Comparison of ENCODE assay signal across 8 cellular contexts in genomic region chr6:43093361-43094289, GRCh38. TPM values are rescaled to one million over a fixed set of nuclear protein-coding genes. Genes with fewer than 3 reads are reported as not detected.
A peak's percentile ranks its signal among the peaks of the same experiment; 100 is the strongest.
DNase-seq lines count a peak whose midpoint lies in the region; ATAC-seq, FAIRE-seq and TF ChIP-seq lines count a peak whose summit lies in the region.

No MANE protein-coding gene starts in this region.

- H3K9ac ChIP-seq in adipocyte (ENCODE audit: low read length), result peak overlapping the region; percentile 81

- H3K36me3 ChIP-seq in adipocyte (ENCODE audit: control insufficient read depth, insufficient read depth, low read length, severe bottlenecking), result no peaks in the 10 kb centered on the region
- H3K36me3 ChIP-seq in hepatocyte (replicated peaks; ENCODE audit: insufficient read depth, low read depth), result no peaks in the 10 kb centered on the region
- H3K36me3 ChIP-seq in small intestine (ENCODE audit: control insufficient read depth in 2 of 2, insufficient read depth in 2 of 2, low read length in 2 of 2), result no peaks in the 10 kb centered on the region

- H3K27ac ChIP-seq in hepatocyte (no peak overlapping the region), small intestine (ENCODE audit: low read depth in 1 of 2, low read length in 1 of 2) (peak overlapping the region in 1 of 2 donors; percentile 77)

- H3K4me1 ChIP-seq in adipocyte (ENCODE audit: control insufficient read depth, insufficient read depth, low read length) (peaks cover 35% of the 10 kb centered on the region), hepatocyte (ENCODE audit: insufficient read depth) (peaks cover 63% of the 10 kb centered on the region), small intestine (ENCODE audit: control insufficient read depth in 2 of 2, insufficient read depth in 1 of 2, low read depth in 1 of 2, low read length in 1 of 2) (no peaks in the 10 kb centered on the region)

- peak overlapping the region; percentile 80 for H3K4me3 ChIP-seq in adipocyte (ENCODE audit: low read length)
- H3K4me3 ChIP-seq in hepatocyte, result no peak overlapping the region
- peak overlapping the region in 1 of 2 donors; percentile 26 for H3K4me3 ChIP-seq in small intestine (ENCODE audit: low read depth in 1 of 2, low read length in 2 of 2)

- 76% methylated on average over 9 of the region's 9 CpGs for WGBS in hepatocyte (ENCODE audit: low lambda C conversion rate, missing lambda C conversion rate)
- 23 to 48% (median 35%) methylated on average over 9 of the region's 9 CpGs for WGBS in small intestine, 3 donors

- no peaks in the 10 kb centered on the region for H3K27me3 ChIP-seq in adipocyte (replicated peaks; ENCODE audit: control insufficient read depth, insufficient read depth, low read length)
- no peaks in the 10 kb centered on the region for H3K27me3 ChIP-seq in hepatocyte
- no peaks in the 10 kb centered on the region for H3K27me3 ChIP-seq in small intestine (ENCODE audit: control insufficient read depth in 2 of 2, insufficient read depth in 2 of 2, low read length in 2 of 2)

- ATAC-seq in GM19023 (IDR thresholded peaks at IDR 0.05; ENCODE audit: unreplicated experiment), result no peak

- no peak for TF ChIP-seq CTCF in hepatocyte (IDR thresholded peaks at IDR 0.05; ENCODE audit: poor library complexity)

- H3K9me3 ChIP-seq in adipocyte (ENCODE audit: control insufficient read depth, low read length) (no peaks in the 10 kb centered on the region), hepatocyte (ENCODE audit: low read depth) (no peaks in the 10 kb centered on the region), small intestine (ENCODE audit: control insufficient read depth, low read depth) (no peaks in the 10 kb centered on the region)

- H3K9me2 ChIP-seq in hepatocyte (replicated peaks; ENCODE audit: insufficient read depth), result no peaks in the 10 kb centered on the region

- no peak overlapping the region for H2AFZ ChIP-seq in hepatocyte

- TF ChIP-seq POLR2A in H54 (IDR thresholded peaks at IDR 0.05; ENCODE audit: low read depth, low read length), result no peak

- peak overlapping the region; percentile 69 for H3K4me2 ChIP-seq in hepatocyte

- peaks cover 8% of the 10 kb centered on the region for H4K20me1 ChIP-seq in hepatocyte (ENCODE audit: insufficient read depth, poor library complexity, severe bottlenecking)

- H3K79me2 ChIP-seq in hepatocyte, result peaks cover 92% of the 10 kb centered on the region

- FAIRE-seq in H54 (lab: Jason Lieb, UNC) (peak; percentile 77), small intestine (lab: Jason Lieb, UNC) (no peak)

- DNase-seq in H54 (ENCODE audit: insufficient read length, low spot score) (peak; percentile 51), adipocyte (ENCODE audit: low read depth) (peak; percentile 70), hepatocyte (ENCODE audit: low spot score) (no peak), small intestine (peak; percentile 82), SKM-1 treated with dmso at 0.1 percent for 144 hours (lab: John Stamatoyannopoulos, UW; ENCODE audit: unreplicated experiment) (no peak), DMS53 treated with DMSO at 0.1 percent for 48 hours (lab: John Stamatoyannopoulos, UW; ENCODE audit: unreplicated experiment) (no peak)
- no peak for DNase-seq in activated CD4-positive, alpha-beta T cell treated with anti-CD3 and anti-CD28 coated beads, Interleukin-2, amount 50 U/mL, for 1 hour

RNA-seq across cellular contexts. Expression of gene PTK7, which starts 17.5 kb away (rescaled TPM):
- 108 and 127 TPM in 2 replicates for total RNA-seq in hepatocyte
- polyA plus RNA-seq in hepatocyte (159 and 162 TPM in 2 replicates), small intestine (10 to 100 TPM in 1 of 3 donors, 1 to 10 TPM in 2; 1.1 to 12.5 (median 1.4) TPM)

RNA-seq across cellular contexts. Expression of gene KLC4, which starts 34.2 kb away (rescaled TPM):
- 73.4 and 73.5 TPM in 2 replicates for total RNA-seq in hepatocyte
- polyA plus RNA-seq in hepatocyte, result 67.5 and 68.9 TPM in 2 replicates
- 100 to 1,000 TPM in 2 of 3 donors, 10 to 100 TPM in 1; 36.3 to 333 (median 227) TPM for polyA plus RNA-seq in small intestine

RNA-seq across cellular contexts. Expression of gene MRPL2, which starts 34.4 kb away (rescaled TPM):
- 24.7 and 28.8 TPM in 2 replicates for total RNA-seq in hepatocyte
- polyA plus RNA-seq in hepatocyte, result 68.4 and 81.8 TPM in 2 replicates
- 100 to 1,000 TPM in 2 of 3 donors, 10 to 100 TPM in 1; 69.5 to 127 (median 112) TPM for polyA plus RNA-seq in small intestine

RNA-seq across cellular contexts. Expression of gene CUL7, which starts 40.0 kb away (rescaled TPM):
- total RNA-seq in hepatocyte, result 46.1 and 58.2 TPM in 2 replicates
- 39.2 and 46.4 TPM in 2 replicates for polyA plus RNA-seq in hepatocyte
- polyA plus RNA-seq in small intestine, result 1 to 10 TPM; 5.7 to 6.7 (median 6.7) TPM

Comparison
In these comparisons a context has a peak if more than half of its experiments do, and no peak if none do; other contexts are left out.
1. DNase-seq: peak in H54 (single experiment), adipocyte (single experiment) and small intestine (single experiment); none in hepatocyte (single experiment), activated CD4-positive, alpha-beta T cell treated with anti-CD3 and anti-CD28 coated beads, Interleukin-2, amount 50 U/mL, for 1 hour (single experiment), SKM-1 treated with dmso at 0.1 percent for 144 hours (single experiment) and DMS53 treated with DMSO at 0.1 percent for 48 hours (single experiment).
2. RNA of gene PTK7, which starts 17.5 kb away (polyA plus RNA-seq): 159 to 162 TPM in hepatocyte; 1.1 to 12.5 TPM in small intestine; every median in the first group is over 10 times any median in the second.